1 cellular context compared by ENCODE assay signal in the genomic region with DNA sequence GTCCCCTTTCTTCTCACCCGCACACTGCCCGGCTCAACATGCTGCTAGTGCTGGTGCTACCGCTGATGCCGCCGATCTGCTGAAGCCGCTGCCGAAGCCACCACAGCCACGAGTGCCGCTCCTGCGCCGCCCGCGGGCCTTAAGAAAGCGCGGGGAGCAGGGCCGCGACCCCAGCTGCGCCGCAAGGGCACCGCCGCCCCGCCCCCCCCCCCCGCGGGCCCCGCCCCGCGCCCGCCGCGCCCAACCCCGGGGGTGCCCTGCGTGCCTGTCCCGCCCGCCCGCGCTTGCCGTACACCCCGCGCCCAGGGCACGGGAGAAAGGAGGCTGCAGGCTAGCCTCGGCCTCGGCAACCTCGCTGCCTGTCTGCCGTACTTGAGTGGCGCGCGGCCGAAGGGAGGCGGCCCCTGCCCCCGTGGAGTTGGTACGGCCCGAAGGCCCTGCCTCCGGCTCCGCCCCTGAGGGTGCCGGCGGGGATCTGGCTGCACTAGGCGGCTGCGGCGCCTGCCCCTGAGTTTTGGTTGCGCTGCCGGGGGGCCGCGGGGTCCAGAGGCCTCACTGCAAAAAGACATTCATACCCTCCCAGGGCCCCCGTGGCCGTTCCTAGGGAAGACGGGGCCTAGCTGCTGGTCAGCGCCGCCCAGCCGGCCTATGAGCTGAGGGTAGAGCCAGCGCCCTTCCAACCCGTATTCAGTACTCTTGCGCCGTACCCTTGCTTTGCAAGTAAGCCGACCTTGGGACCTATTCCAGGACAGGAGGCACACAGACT.
A peak's percentile ranks its signal among the peaks of the same experiment; 100 is the strongest.
TF ChIP-seq lines count a peak whose summit lies in the region.

TSS of gene SOD2 (minus strand) at position 114 of the 766 bp plus-strand sequence. CDS start at position 40, 74 bp downstream.

TF ChIP-seq in HepG2, 621 proteins besides CTCF, POLR2A, EP300 and RAD21 (continued from another document and continues in another):
- TF ChIP-seq GMEB1 (CRISPR knock-in tag; IDR thresholded peaks at IDR 0.05; ENCODE audit: borderline replicate concordance) (peak; percentile 83), SMAD3 (CRISPR knock-in tag; IDR thresholded peaks at IDR 0.05) (peak; percentile 40; the same call in 1 of the 2 replicates), ZMYM2 (CRISPR knock-in tag; IDR thresholded peaks at IDR 0.05) (peak; percentile 46; the same call in 1 of the 2 replicates), ZNF639 (CRISPR knock-in tag; conservative IDR thresholded peaks at IDR 0.05) (peak; percentile 64; the same call in 1 of the 2 replicates), IRF2 (CRISPR knock-in tag; IDR thresholded peaks at IDR 0.05) (peak; percentile 62), HBP1 (CRISPR knock-in tag; IDR thresholded peaks at IDR 0.05; ENCODE audit: low read depth) (peak; percentile 76; the same call in 1 of the 2 replicates), DR1 (CRISPR knock-in tag; IDR thresholded peaks at IDR 0.05) (peak; percentile 94), ZNF629 (CRISPR knock-in tag; conservative IDR thresholded peaks at IDR 0.05) (0 out of 2 replicates have a peak, but pooled peaks have one; percentile 28), ZHX1 (CRISPR knock-in tag; IDR thresholded peaks at IDR 0.05; ENCODE audit: low read depth) (peak; percentile 27), ZNF841 (CRISPR knock-in tag; IDR thresholded peaks at IDR 0.05; ENCODE audit: borderline replicate concordance) (no peak), KDM1A (CRISPR knock-in tag; IDR thresholded peaks at IDR 0.05) (no peak), ZNF382 (CRISPR knock-in tag; IDR thresholded peaks at IDR 0.05; ENCODE audit: borderline replicate concordance) (no peak), HDAC2 (CRISPR knock-in tag; IDR thresholded peaks at IDR 0.05) (peak; percentile 28), SAP130 (CRISPR knock-in tag; IDR thresholded peaks at IDR 0.05; ENCODE audit: low read depth) (peak; percentile 72), NFE2L1 (CRISPR knock-in tag; IDR thresholded peaks at IDR 0.05; ENCODE audit: borderline replicate concordance) (peak; percentile 88; the same call in 1 of the 2 replicates), ZNF331 (CRISPR knock-in tag; IDR thresholded peaks at IDR 0.05) (peak; percentile 77), HMGXB4 (CRISPR knock-in tag; IDR thresholded peaks at IDR 0.05; ENCODE audit: borderline replicate concordance in 1 of 2, low read depth in 1 of 2) (peak; percentile 74; a peak in 3 of 4 replicates), HNRNPLL (IDR thresholded peaks at IDR 0.05; ENCODE audit: low read depth, low read length, poor library complexity, severe bottlenecking) (peak; percentile 99), THAP7 (CRISPR knock-in tag; IDR thresholded peaks at IDR 0.05) (no peak), NR0B2 (CRISPR knock-in tag; IDR thresholded peaks at IDR 0.05) (peak; percentile 68; the same call in 1 of the 2 replicates), ZBTB20 (CRISPR knock-in tag; IDR thresholded peaks at IDR 0.05; ENCODE audit: borderline replicate concordance, low read depth) (peak; percentile 33), ZNF704 (CRISPR knock-in tag; IDR thresholded peaks at IDR 0.05; ENCODE audit: borderline replicate concordance) (peak; percentile 28; the same call in 1 of the 2 replicates)
- TF ChIP-seq, protein P1, sequence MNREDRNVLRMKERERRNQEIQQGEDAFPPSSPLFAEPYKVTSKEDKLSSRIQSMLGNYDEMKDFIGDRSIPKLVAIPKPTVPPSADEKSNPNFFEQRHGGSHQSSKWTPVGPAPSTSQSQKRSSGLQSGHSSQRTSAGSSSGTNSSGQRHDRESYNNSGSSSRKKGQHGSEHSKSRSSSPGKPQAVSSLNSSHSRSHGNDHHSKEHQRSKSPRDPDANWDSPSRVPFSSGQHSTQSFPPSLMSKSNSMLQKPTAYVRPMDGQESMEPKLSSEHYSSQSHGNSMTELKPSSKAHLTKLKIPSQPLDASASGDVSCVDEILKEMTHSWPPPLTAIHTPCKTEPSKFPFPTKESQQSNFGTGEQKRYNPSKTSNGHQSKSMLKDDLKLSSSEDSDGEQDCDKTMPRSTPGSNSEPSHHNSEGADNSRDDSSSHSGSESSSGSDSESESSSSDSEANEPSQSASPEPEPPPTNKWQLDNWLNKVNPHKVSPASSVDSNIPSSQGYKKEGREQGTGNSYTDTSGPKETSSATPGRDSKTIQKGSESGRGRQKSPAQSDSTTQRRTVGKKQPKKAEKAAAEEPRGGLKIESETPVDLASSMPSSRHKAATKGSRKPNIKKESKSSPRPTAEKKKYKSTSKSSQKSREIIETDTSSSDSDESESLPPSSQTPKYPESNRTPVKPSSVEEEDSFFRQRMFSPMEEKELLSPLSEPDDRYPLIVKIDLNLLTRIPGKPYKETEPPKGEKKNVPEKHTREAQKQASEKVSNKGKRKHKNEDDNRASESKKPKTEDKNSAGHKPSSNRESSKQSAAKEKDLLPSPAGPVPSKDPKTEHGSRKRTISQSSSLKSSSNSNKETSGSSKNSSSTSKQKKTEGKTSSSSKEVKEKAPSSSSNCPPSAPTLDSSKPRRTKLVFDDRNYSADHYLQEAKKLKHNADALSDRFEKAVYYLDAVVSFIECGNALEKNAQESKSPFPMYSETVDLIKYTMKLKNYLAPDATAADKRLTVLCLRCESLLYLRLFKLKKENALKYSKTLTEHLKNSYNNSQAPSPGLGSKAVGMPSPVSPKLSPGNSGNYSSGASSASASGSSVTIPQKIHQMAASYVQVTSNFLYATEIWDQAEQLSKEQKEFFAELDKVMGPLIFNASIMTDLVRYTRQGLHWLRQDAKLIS (CRISPR knock-in tag; IDR thresholded peaks at IDR 0.05), result peak; percentile 88
- TF ChIP-seq, protein P2, sequence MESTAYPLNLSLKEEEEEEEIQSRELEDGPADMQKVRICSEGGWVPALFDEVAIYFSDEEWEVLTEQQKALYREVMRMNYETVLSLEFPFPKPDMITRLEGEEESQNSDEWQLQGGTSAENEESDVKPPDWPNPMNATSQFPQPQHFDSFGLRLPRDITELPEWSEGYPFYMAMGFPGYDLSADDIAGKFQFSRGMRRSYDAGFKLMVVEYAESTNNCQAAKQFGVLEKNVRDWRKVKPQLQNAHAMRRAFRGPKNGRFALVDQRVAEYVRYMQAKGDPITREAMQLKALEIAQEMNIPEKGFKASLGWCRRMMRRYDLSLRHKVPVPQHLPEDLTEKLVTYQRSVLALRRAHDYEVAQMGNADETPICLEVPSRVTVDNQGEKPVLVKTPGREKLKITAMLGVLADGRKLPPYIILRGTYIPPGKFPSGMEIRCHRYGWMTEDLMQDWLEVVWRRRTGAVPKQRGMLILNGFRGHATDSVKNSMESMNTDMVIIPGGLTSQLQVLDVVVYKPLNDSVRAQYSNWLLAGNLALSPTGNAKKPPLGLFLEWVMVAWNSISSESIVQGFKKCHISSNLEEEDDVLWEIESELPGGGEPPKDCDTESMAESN (CRISPR knock-in tag; conservative IDR thresholded peaks at IDR 0.05), result peak; percentile 90
